16 cellular contexts compared by ENCODE assay signal in genomic region chr6:88365230-88365629, GRCh38.
DNase-seq lines count a peak whose midpoint lies in the region; ATAC-seq and TF ChIP-seq lines count a peak whose summit lies in the region.
"Had no signal": no experiment of that assay in that cellular context is flagged by ENCODE, and none has a peak within 500 bp of the region (broad histone marks: within the 10 kb centered on the region; RNA-seq: fewer than 3 reads in every experiment).

No MANE protein-coding gene starts in this region.

- no peak for ATAC-seq in RWPE2 (ENCODE audit: low read depth)
- peak; percentile 11 for ATAC-seq in aorta (ENCODE audit: low FRiP score)
- ATAC-seq: GM23338, HCT116 had no signal

- H3K4me3 ChIP-seq in RWPE2 (ENCODE audit: severe bottlenecking) (no peak overlapping the region), skeletal muscle cell (ENCODE audit: low read depth, low read length) (no peak overlapping the region), aorta (ENCODE audit: low read length in 2 of 2) (no peak overlapping the region)
- H3K4me3 ChIP-seq: GM23338 had no signal

- no peak for TF ChIP-seq CTCF in RWPE2 (IDR thresholded peaks at IDR 0.05; ENCODE audit: poor library complexity, severe bottlenecking)

- DNase-seq in RWPE2 (ENCODE audit: low spot score) (no peak), fibroblast of gingiva (ENCODE audit: low read depth) (peak; percentile 69), skeletal muscle cell (ENCODE audit: low read depth) (peak; percentile 82), aorta (no peak), NCI-H2227 (lab: John Stamatoyannopoulos, UW; ENCODE audit: unreplicated experiment) (no peak), amniotic stem cell (lab: John Stamatoyannopoulos, UW) (no peak), NCI-H524 treated with DMSO at 0.1 percent for 48 hours (lab: John Stamatoyannopoulos, UW) (no peak)
- DNase-seq: GF-D8, NCI-H1105 treated with DMSO at 0.1 percent for 48 hours, NCI-H1694, NCI-H2081 treated with DMSO at 0.1 percent for 48 hours, NCI-H774, Right ventricle myocardium superior, SK-N-SH had no signal

- H3K4me1 ChIP-seq in RWPE2 (ENCODE audit: insufficient read depth, poor library complexity, severe bottlenecking): peaks cover 39% of the 10 kb centered on the region
- peaks cover 2 to 3% of the 10 kb centered on the region in 2 donors for H3K4me1 ChIP-seq in aorta (ENCODE audit: control insufficient read depth in 1 of 2, insufficient read depth in 2 of 2, low read length in 2 of 2)

- H3K27ac ChIP-seq in RWPE2 (ENCODE audit: poor library complexity, severe bottlenecking): peak overlapping the region; percentile 8
- H3K27ac ChIP-seq in aorta (ENCODE audit: low read depth in 1 of 2, low read length in 2 of 2): no peak overlapping the region

- no peaks in the 10 kb centered on the region for H3K9me3 ChIP-seq in RWPE2 (ENCODE audit: severe bottlenecking)
- H3K9me3 ChIP-seq in aorta (ENCODE audit: control insufficient read depth, low read length): no peaks in the 10 kb centered on the region
- H3K9me3 ChIP-seq: SK-N-SH had no signal

- H3K27me3 ChIP-seq in RWPE2 (ENCODE audit: insufficient read depth, poor library complexity, severe bottlenecking): no peaks in the 10 kb centered on the region
- no peaks in the 10 kb centered on the region for H3K27me3 ChIP-seq in aorta (ENCODE audit: control insufficient read depth in 1 of 2, insufficient read depth in 2 of 2, low read length in 1 of 2)

- intact Hi-C loops in aorta (cut with DNase I): no loop called here

- 79 to 83% methylated on average over 2 of the region's 2 CpGs for WGBS in aorta, 2 donors

- H3K36me3 ChIP-seq in RWPE2 (ENCODE audit: low read depth) (no peaks in the 10 kb centered on the region), aorta (ENCODE audit: control insufficient read depth in 1 of 2, insufficient read depth in 2 of 2, low read length in 1 of 2) (no peaks in the 10 kb centered on the region)

Comparison
In these comparisons a context has a peak if more than half of its experiments do, and no peak if none do; other contexts are left out.
1. DNase-seq: peak in fibroblast of gingiva (single experiment) and skeletal muscle cell (single experiment); none in RWPE2 (single experiment), aorta (0 of 2), NCI-H2227 (single experiment), amniotic stem cell (single experiment) and NCI-H524 treated with DMSO at 0.1 percent for 48 hours (single experiment).